In the genomic region with DNA sequence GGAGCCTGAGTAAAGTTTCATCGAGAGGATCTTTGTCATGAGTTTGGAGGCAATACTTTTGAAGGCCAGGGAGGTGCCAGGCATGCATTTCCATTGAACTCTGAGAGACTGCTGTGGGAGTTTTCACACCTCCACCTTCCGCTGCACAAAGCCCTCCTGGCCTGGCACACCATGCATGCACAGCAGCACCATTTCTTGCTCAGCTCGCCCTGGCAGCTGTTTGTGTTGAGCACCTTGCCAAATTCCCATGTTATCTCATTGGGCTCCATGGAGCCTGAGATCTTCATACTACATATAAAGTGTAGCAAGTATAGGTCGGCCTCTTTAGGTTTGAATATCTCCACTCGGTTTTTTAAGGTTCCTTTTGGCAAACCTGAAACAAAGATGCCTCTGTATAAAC, we compare ENCODE assay signal across 37 cellular contexts.
"Had no signal": no experiment of that assay in that cellular context is flagged by ENCODE, and none has a peak within 500 bp of the region (broad histone marks: within the 10 kb centered on the region; RNA-seq: fewer than 3 reads in every experiment).

No MANE protein-coding gene starts in this region.

- H3K4me3 ChIP-seq: adrenal gland, body of pancreas, breast epithelium had no signal

- ATAC-seq: activated CD8-positive, alpha-beta T cell treated with anti-CD3 and anti-CD28 coated beads for 36 hours; activated naive CD4-positive, alpha-beta T cell treated with anti-CD3 and anti-CD28 coated beads, Interleukin-2, amount 50 U/mL, for 72 hours; activated T-cell treated with anti-CD3 and anti-CD28 coated beads, Interleukin-2, amount 50 U/mL, for 4 hours; activated T-cell treated with anti-CD3 and anti-CD28 coated beads, Interleukin-2, amount 50 U/mL, for 72 hours; activated T-helper 17 cell treated with anti-CD3 and anti-CD28 coated beads, Interleukin-2, amount 50 U/mL, for 72 hours; body of pancreas had no signal

- H3K4me1 ChIP-seq: adrenal gland, body of pancreas, breast epithelium had no signal

- H3K9me3 Mint-ChIP-seq: activated CD4-positive, alpha-beta memory T cell treated with anti-CD3 and anti-CD28 coated beads for 36 hours; activated CD4-positive, alpha-beta T cell treated with anti-CD3 and anti-CD28 coated beads, Interleukin-2, amount 10 ng/mL, durations not matched to agents 24 days and 14 days; activated CD8-positive, alpha-beta T cell treated with anti-CD3 and anti-CD28 coated beads for 36 hours; activated naive CD4-positive, alpha-beta T cell treated with anti-CD3 and anti-CD28 coated beads for 36 hours; activated naive CD4-positive, alpha-beta T cell treated with anti-CD3 and anti-CD28 coated beads, Interleukin-2, amount 50 U/mL, for 72 hours; activated naive CD8-positive, alpha-beta T cell treated with anti-CD3 and anti-CD28 coated beads for 36 hours; activated T-cell treated with anti-CD3 and anti-CD28 coated beads, Interleukin-2, amount 50 U/mL, for 4 hours; activated T-helper 1 cell treated with anti-CD3 and anti-CD28 coated beads, Interleukin-12 subunit alpha, Interleukin-12 subunit beta, Interleukin-2, Interleukin-4 antibody, amounts not matched to agents 30 ng/mL and 10 ng/mL and 1 ng/mL, durations not matched to agents 14 hours and 24 hours and 36 hours; T-helper 1 cell treated with Interleukin-12 subunit alpha and Interleukin-12 subunit beta and Interleukin-4 antibody, amounts not matched to agents 30 μg/mL and 1 μg/mL, for 36 hours; T-helper 2 cell treated with Interferon-gamma antibody and Interleukin-4, amounts not matched to agents 5 μg/mL and 100 μg/mL, for 36 hours had no signal

- H3K36me3 Mint-ChIP-seq: activated CD4-positive, alpha-beta memory T cell treated with anti-CD3 and anti-CD28 coated beads for 36 hours; activated naive CD4-positive, alpha-beta T cell treated with anti-CD3 and anti-CD28 coated beads, Interleukin-2, amount 50 U/mL, for 72 hours; activated naive CD8-positive, alpha-beta T cell treated with anti-CD3 and anti-CD28 coated beads for 36 hours had no signal

- H3K27me3 ChIP-seq: adrenal gland, body of pancreas, brain microvascular endothelial cell, breast epithelium had no signal

- DNase-seq: activated B cell treated with CpG ODN at 0.5 μM for 24 hours; activated CD4-positive, alpha-beta memory T cell treated with anti-CD3 and anti-CD28 coated beads for 36 hours; activated CD4-positive, alpha-beta T cell treated with anti-CD3 and anti-CD28 coated beads for 4 hours; activated CD4-positive, alpha-beta T cell treated with anti-CD3 and anti-CD28 coated beads, Interleukin-2, amount 10 ng/mL, durations not matched to agents 24 days and 14 days; activated CD4-positive, alpha-beta T cell treated with anti-CD3 and anti-CD28 coated beads, Interleukin-2, amount 50 U/mL, for 1 hour; activated CD4-positive, alpha-beta T cell treated with anti-CD3 and anti-CD28 coated beads, Interleukin-2, amount 50 U/mL, for 4 hours; activated CD4-positive, CD25-positive, alpha-beta regulatory T cell treated with anti-CD3 and anti-CD28 coated beads, Interleukin-2, amount 50 U/mL, for 72 hours; activated CD8-positive, alpha-beta memory T cell treated with anti-CD3 and anti-CD28 coated beads, Interleukin-2, amount 50 U/mL, for 4 hours; activated CD8-positive, alpha-beta T cell treated with anti-CD3 and anti-CD28 coated beads for 36 hours; activated effector memory CD4-positive, alpha-beta T cell treated with anti-CD3 and anti-CD28 coated beads, Interleukin-2, amount 50 U/mL, for 16 hours; activated gamma-delta T cell treated with Interleukin-2 at 50 U/mL for 16 hours; activated naive CD4-positive, alpha-beta T cell; activated naive CD4-positive, alpha-beta T cell treated with anti-CD3 and anti-CD28 coated beads for 36 hours; activated naive CD4-positive, alpha-beta T cell treated with anti-CD3 and anti-CD28 coated beads, Interleukin-2, amount 50 U/mL, for 16 hours; activated naive CD8-positive, alpha-beta T cell treated with anti-CD3 and anti-CD28 coated beads for 36 hours; activated T-cell treated with anti-CD3 and anti-CD28 coated beads for 4 hours; activated T-cell treated with anti-CD3 and anti-CD28 coated beads, Interleukin-2, amount 50 U/mL, for 1 hour; activated T-cell treated with anti-CD3 and anti-CD28 coated beads, Interleukin-2, amount 50 U/mL, for 4 hours; activated T-cell treated with anti-CD3 and anti-CD28 coated beads, Interleukin-2, amount 50 U/mL, for 72 hours; adrenal gland; amniotic stem cell; aorta; brain microvascular endothelial cell; caudate nucleus; SW 1271; T-helper 1 cell; T-helper 2 cell; T-helper 9 cell had no signal

- H3K4me1 Mint-ChIP-seq: activated B cell treated with CpG ODN at 0.5 μM for 24 hours; activated CD4-positive, alpha-beta T cell treated with anti-CD3 and anti-CD28 coated beads, Interleukin-2, amount 10 ng/mL, durations not matched to agents 24 days and 14 days; activated naive CD8-positive, alpha-beta T cell treated with anti-CD3 and anti-CD28 coated beads for 36 hours; activated T-helper 17 cell treated with anti-CD3 and anti-CD28 coated beads, Interleukin-2, amount 50 U/mL, for 72 hours had no signal

- H3K27ac ChIP-seq: adrenal gland, body of pancreas, brain microvascular endothelial cell, breast epithelium, VCaP had no signal

- H3K9me3 ChIP-seq: adrenal gland, body of pancreas, breast epithelium had no signal

- H3K36me3 ChIP-seq: adrenal gland, brain microvascular endothelial cell, breast epithelium had no signal

- H3K27ac Mint-ChIP-seq: activated B cell treated with CpG ODN at 0.5 μM for 24 hours; activated CD4-positive, alpha-beta memory T cell treated with anti-CD3 and anti-CD28 coated beads for 36 hours; activated CD4-positive, alpha-beta T cell treated with anti-CD3 and anti-CD28 coated beads, Interleukin-2, amount 10 ng/mL, durations not matched to agents 24 days and 14 days; activated CD8-positive, alpha-beta T cell treated with anti-CD3 and anti-CD28 coated beads for 36 hours; activated naive CD4-positive, alpha-beta T cell treated with anti-CD3 and anti-CD28 coated beads for 36 hours; activated naive CD4-positive, alpha-beta T cell treated with anti-CD3 and anti-CD28 coated beads, Interleukin-2, amount 50 U/mL, for 72 hours; activated naive CD8-positive, alpha-beta T cell treated with anti-CD3 and anti-CD28 coated beads for 36 hours; activated T-cell treated with anti-CD3 and anti-CD28 coated beads, Interleukin-2, amount 50 U/mL, for 72 hours; activated T-helper 1 cell treated with anti-CD3 and anti-CD28 coated beads, Interleukin-12 subunit alpha, Interleukin-12 subunit beta, Interleukin-2, Interleukin-4 antibody, amounts not matched to agents 30 ng/mL and 10 ng/mL and 1 ng/mL, durations not matched to agents 14 hours and 24 hours and 36 hours; activated T-helper 17 cell treated with anti-CD3 and anti-CD28 coated beads, Interleukin-2, amount 50 U/mL, for 72 hours; T-helper 1 cell treated with Interleukin-12 subunit alpha and Interleukin-12 subunit beta and Interleukin-4 antibody, amounts not matched to agents 30 μg/mL and 1 μg/mL, for 36 hours; T-helper 2 cell treated with Interferon-gamma antibody and Interleukin-4, amounts not matched to agents 5 μg/mL and 100 μg/mL, for 36 hours had no signal

- H3K4me3 Mint-ChIP-seq: activated B cell treated with CpG ODN at 0.5 μM for 24 hours; activated CD4-positive, alpha-beta memory T cell treated with anti-CD3 and anti-CD28 coated beads for 36 hours; activated CD4-positive, alpha-beta T cell treated with anti-CD3 and anti-CD28 coated beads, Interleukin-2, amount 10 ng/mL, durations not matched to agents 24 days and 14 days; activated CD8-positive, alpha-beta T cell treated with anti-CD3 and anti-CD28 coated beads for 36 hours; activated naive CD4-positive, alpha-beta T cell treated with anti-CD3 and anti-CD28 coated beads for 36 hours; activated naive CD8-positive, alpha-beta T cell treated with anti-CD3 and anti-CD28 coated beads for 36 hours; activated T-cell treated with anti-CD3 and anti-CD28 coated beads, Interleukin-2, amount 50 U/mL, for 4 hours; activated T-cell treated with anti-CD3 and anti-CD28 coated beads, Interleukin-2, amount 50 U/mL, for 72 hours; activated T-helper 1 cell treated with anti-CD3 and anti-CD28 coated beads, Interleukin-12 subunit alpha, Interleukin-12 subunit beta, Interleukin-2, Interleukin-4 antibody, amounts not matched to agents 30 ng/mL and 10 ng/mL and 1 ng/mL, durations not matched to agents 14 hours and 24 hours and 36 hours; activated T-helper 17 cell treated with anti-CD3 and anti-CD28 coated beads, Interleukin-2, amount 50 U/mL, for 72 hours; central memory CD8-positive, alpha-beta T cell; T-helper 1 cell treated with Interleukin-12 subunit alpha and Interleukin-12 subunit beta and Interleukin-4 antibody, amounts not matched to agents 30 μg/mL and 1 μg/mL, for 36 hours; T-helper 2 cell treated with Interferon-gamma antibody and Interleukin-4, amounts not matched to agents 5 μg/mL and 100 μg/mL, for 36 hours had no signal

- H3K27me3 Mint-ChIP-seq: activated B cell treated with CpG ODN at 0.5 μM for 24 hours had no signal
